17 cellular contexts compared by ENCODE assay signal in genomic region chr1:80403472-80403893, GRCh38.
DNase-seq lines count a peak whose midpoint lies in the region; ATAC-seq and TF ChIP-seq lines count a peak whose summit lies in the region.
"Had no signal": no experiment of that assay in that cellular context is flagged by ENCODE, and none has a peak within 500 bp of the region (broad histone marks: within the 10 kb centered on the region; RNA-seq: fewer than 3 reads in every experiment).

No MANE protein-coding gene starts in this region.

- H3K36me3 Mint-ChIP-seq in endothelial cell (ENCODE audit: low read depth, unreplicated experiment) = no peaks in the 10 kb centered on the region
- H3K36me3 Mint-ChIP-seq: CD14-positive monocyte; CD8-positive, alpha-beta T cell had no signal

- H3K27me3 Mint-ChIP-seq in endothelial cell (ENCODE audit: unreplicated experiment) = no peaks in the 10 kb centered on the region

- no peak; the same call in 2 of the 3 replicates for ATAC-seq in SK-N-SH treated with all-trans-retinoic acid at 6 μM for 48 hours
- ATAC-seq: A549; CD8-positive, alpha-beta T cell; GM12878; GM23338; HepG2 had no signal

- H3K27ac Mint-ChIP-seq in endothelial cell (ENCODE audit: unreplicated experiment) = no peak overlapping the region
- H3K27ac Mint-ChIP-seq: CD14-positive monocyte; CD8-positive, alpha-beta T cell; GM23338; H9; HFFc6 had no signal

- DNase-seq in H4 (ENCODE audit: low spot score) (peak; percentile 5), LNCaP clone FGC (ENCODE audit: low read depth) (peak; percentile 89), COR-L47 (lab: John Stamatoyannopoulos, UW) (no peak), NCI-H2029 treated with DMSO at 0.1 percent for 48 hours (lab: John Stamatoyannopoulos, UW) (no peak), endothelial cell (ENCODE audit: low spot score) (no peak)
- DNase-seq: BE2C; Caco-2; CD8-positive, alpha-beta T cell; DMS53; H9; HFFc6 had no signal

- no peaks in the 10 kb centered on the region for H3K4me1 Mint-ChIP-seq in endothelial cell (ENCODE audit: unreplicated experiment)
- H3K4me1 Mint-ChIP-seq: CD14-positive monocyte, GM23338, H9 had no signal

- H3K4me3 ChIP-seq in LNCaP clone FGC (ENCODE audit: low read depth, low read length) = no peak overlapping the region
- H3K4me3 ChIP-seq: A549, GM12878, GM23338 had no signal

- H3K4me3 Mint-ChIP-seq in endothelial cell (ENCODE audit: unreplicated experiment) = no peak overlapping the region
- H3K4me3 Mint-ChIP-seq: CD14-positive monocyte; CD8-positive, alpha-beta T cell; GM23338; H9; HFFc6 had no signal

- TF ChIP-seq CTCF in LNCaP clone FGC (IDR thresholded peaks at IDR 0.05; ENCODE audit: control insufficient read depth, extremely low read depth, insufficient read depth) = no peak
- no peak for TF ChIP-seq CTCF in endothelial cell (IDR thresholded peaks at IDR 0.05; ENCODE audit: unreplicated experiment)

- H3K9me3 Mint-ChIP-seq in endothelial cell (ENCODE audit: unreplicated experiment) = peaks cover 6% of the 10 kb centered on the region

TF ChIP-seq in SK-N-SH treated with all-trans-retinoic acid at 6 μM for 48 hours, 23 proteins besides CTCF, POLR2A, EP300 and RAD21:
- TF ChIP-seq TCF4 (CRISPR knock-in tag; IDR thresholded peaks at IDR 0.05; ENCODE audit: borderline replicate concordance) = peak; percentile 72; the same call in 1 of the 2 replicates
- TF ChIP-seq, protein P1, sequence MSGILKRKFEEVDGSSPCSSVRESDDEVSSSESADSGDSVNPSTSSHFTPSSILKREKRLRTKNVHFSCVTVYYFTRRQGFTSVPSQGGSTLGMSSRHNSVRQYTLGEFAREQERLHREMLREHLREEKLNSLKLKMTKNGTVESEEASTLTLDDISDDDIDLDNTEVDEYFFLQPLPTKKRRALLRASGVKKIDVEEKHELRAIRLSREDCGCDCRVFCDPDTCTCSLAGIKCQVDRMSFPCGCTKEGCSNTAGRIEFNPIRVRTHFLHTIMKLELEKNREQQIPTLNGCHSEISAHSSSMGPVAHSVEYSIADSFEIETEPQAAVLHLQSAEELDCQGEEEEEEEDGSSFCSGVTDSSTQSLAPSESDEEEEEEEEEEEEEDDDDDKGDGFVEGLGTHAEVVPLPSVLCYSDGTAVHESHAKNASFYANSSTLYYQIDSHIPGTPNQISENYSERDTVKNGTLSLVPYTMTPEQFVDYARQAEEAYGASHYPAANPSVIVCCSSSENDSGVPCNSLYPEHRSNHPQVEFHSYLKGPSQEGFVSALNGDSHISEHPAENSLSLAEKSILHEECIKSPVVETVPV (CRISPR knock-in tag; IDR thresholded peaks at IDR 0.05) = 0 out of 2 replicates have a peak, but pooled peaks have one; percentile 25
- TF ChIP-seq BACH2 (CRISPR knock-in tag; IDR thresholded peaks at IDR 0.05; ENCODE audit: borderline replicate concordance) = no peak
- TF ChIP-seq CSDC2 (CRISPR knock-in tag; IDR thresholded peaks at IDR 0.05) = no peak
- no peak for TF ChIP-seq POU6F1 (CRISPR knock-in tag; IDR thresholded peaks at IDR 0.05; ENCODE audit: borderline replicate concordance, low read depth)
- TF ChIP-seq ZFP3 (CRISPR knock-in tag; IDR thresholded peaks at IDR 0.05) = no peak
- TF ChIP-seq, protein P2, sequence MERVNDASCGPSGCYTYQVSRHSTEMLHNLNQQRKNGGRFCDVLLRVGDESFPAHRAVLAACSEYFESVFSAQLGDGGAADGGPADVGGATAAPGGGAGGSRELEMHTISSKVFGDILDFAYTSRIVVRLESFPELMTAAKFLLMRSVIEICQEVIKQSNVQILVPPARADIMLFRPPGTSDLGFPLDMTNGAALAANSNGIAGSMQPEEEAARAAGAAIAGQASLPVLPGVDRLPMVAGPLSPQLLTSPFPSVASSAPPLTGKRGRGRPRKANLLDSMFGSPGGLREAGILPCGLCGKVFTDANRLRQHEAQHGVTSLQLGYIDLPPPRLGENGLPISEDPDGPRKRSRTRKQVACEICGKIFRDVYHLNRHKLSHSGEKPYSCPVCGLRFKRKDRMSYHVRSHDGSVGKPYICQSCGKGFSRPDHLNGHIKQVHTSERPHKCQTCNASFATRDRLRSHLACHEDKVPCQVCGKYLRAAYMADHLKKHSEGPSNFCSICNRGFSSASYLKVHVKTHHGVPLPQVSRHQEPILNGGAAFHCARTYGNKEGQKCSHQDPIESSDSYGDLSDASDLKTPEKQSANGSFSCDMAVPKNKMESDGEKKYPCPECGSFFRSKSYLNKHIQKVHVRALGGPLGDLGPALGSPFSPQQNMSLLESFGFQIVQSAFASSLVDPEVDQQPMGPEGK (CRISPR knock-in tag; IDR thresholded peaks at IDR 0.05; ENCODE audit: borderline replicate concordance) = no peak
- TF ChIP-seq ISL1 (CRISPR knock-in tag; IDR thresholded peaks at IDR 0.05) = peak; percentile 76
- no peak for TF ChIP-seq ZFP30 (CRISPR knock-in tag; IDR thresholded peaks at IDR 0.05)
- TF ChIP-seq SNAI2 (CRISPR knock-in tag; IDR thresholded peaks at IDR 0.05) = no peak
- TF ChIP-seq CREB5 (CRISPR knock-in tag; IDR thresholded peaks at IDR 0.05; ENCODE audit: low read depth) = no peak
- TF ChIP-seq GLIS3 (CRISPR knock-in tag; IDR thresholded peaks at IDR 0.05) = no peak
- TF ChIP-seq ZNF8 (CRISPR knock-in tag; IDR thresholded peaks at IDR 0.05) = peak; percentile 16; the same call in 1 of the 2 replicates
- TF ChIP-seq RARB (CRISPR knock-in tag; IDR thresholded peaks at IDR 0.05) = no peak
- TF ChIP-seq, protein P3, sequence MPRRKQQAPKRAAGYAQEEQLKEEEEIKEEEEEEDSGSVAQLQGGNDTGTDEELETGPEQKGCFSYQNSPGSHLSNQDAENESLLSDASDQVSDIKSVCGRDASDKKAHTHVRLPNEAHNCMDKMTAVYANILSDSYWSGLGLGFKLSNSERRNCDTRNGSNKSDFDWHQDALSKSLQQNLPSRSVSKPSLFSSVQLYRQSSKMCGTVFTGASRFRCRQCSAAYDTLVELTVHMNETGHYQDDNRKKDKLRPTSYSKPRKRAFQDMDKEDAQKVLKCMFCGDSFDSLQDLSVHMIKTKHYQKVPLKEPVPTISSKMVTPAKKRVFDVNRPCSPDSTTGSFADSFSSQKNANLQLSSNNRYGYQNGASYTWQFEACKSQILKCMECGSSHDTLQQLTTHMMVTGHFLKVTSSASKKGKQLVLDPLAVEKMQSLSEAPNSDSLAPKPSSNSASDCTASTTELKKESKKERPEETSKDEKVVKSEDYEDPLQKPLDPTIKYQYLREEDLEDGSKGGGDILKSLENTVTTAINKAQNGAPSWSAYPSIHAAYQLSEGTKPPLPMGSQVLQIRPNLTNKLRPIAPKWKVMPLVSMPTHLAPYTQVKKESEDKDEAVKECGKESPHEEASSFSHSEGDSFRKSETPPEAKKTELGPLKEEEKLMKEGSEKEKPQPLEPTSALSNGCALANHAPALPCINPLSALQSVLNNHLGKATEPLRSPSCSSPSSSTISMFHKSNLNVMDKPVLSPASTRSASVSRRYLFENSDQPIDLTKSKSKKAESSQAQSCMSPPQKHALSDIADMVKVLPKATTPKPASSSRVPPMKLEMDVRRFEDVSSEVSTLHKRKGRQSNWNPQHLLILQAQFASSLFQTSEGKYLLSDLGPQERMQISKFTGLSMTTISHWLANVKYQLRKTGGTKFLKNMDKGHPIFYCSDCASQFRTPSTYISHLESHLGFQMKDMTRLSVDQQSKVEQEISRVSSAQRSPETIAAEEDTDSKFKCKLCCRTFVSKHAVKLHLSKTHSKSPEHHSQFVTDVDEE (CRISPR knock-in tag; IDR thresholded peaks at IDR 0.05) = peak; percentile 57; the same call in 1 of the 2 replicates
- TF ChIP-seq ZNF565 (CRISPR knock-in tag; conservative IDR thresholded peaks at IDR 0.05; ENCODE audit: low read depth) = no peak
- TF ChIP-seq ZNF70 (CRISPR knock-in tag; IDR thresholded peaks at IDR 0.05) = peak; percentile 95
- no peak for TF ChIP-seq PPARA (CRISPR knock-in tag; IDR thresholded peaks at IDR 0.05; ENCODE audit: borderline replicate concordance)

Comparison
In these comparisons a context has a peak if more than half of its experiments do, and no peak if none do; other contexts are left out.
1. DNase-seq: peak in H4 (single experiment) and LNCaP clone FGC (single experiment); none in COR-L47 (single experiment), NCI-H2029 treated with DMSO at 0.1 percent for 48 hours (single experiment) and endothelial cell (single experiment).